Comparison of ENCODE assay signal across 26 cellular contexts in genomic region chr1:234694661-234695060, GRCh38.
"Had no signal": no experiment of that assay in that cellular context is flagged by ENCODE, and none has a peak within 500 bp of the region (broad histone marks: within the 10 kb centered on the region; RNA-seq: fewer than 3 reads in every experiment).

No MANE protein-coding gene starts in this region.

- FAIRE-seq: colon, RCC 7860 had no signal

- H3K9me3 Mint-ChIP-seq: activated B cell treated with CpG ODN at 0.5 μM for 24 hours; activated T-helper 2 cell treated with anti-CD3 and anti-CD28 coated beads, Interferon-gamma antibody, Interleukin-2, Interleukin-4, amounts not matched to agents 10 μg/mL and 5 μg/mL and 100 μg/mL, durations not matched to agents 14 hours and 24 hours and 36 hours; brain; central memory CD8-positive, alpha-beta T cell had no signal

- H3K9me3 ChIP-seq: ascending aorta, SJSA1 had no signal

- H3K27ac Mint-ChIP-seq: activated B cell treated with CpG ODN at 0.5 μM for 24 hours; activated CD4-positive, alpha-beta T cell treated with anti-CD3 and anti-CD28 coated beads, Interleukin-2, amount 10 ng/mL, durations not matched to agents 24 days and 14 days; activated T-helper 2 cell treated with anti-CD3 and anti-CD28 coated beads, Interferon-gamma antibody, Interleukin-2, Interleukin-4, amounts not matched to agents 10 μg/mL and 5 μg/mL and 100 μg/mL, durations not matched to agents 14 hours and 24 hours and 36 hours had no signal

- H3K4me3 Mint-ChIP-seq: activated B cell treated with CpG ODN at 0.5 μM for 24 hours; activated CD4-positive, alpha-beta T cell treated with anti-CD3 and anti-CD28 coated beads, Interleukin-2, amount 10 ng/mL, durations not matched to agents 24 days and 14 days; brain; central memory CD8-positive, alpha-beta T cell; T-helper 17 cell had no signal

- H3K27ac ChIP-seq: ascending aorta, SJSA1 had no signal

- H3K27me3 Mint-ChIP-seq: activated B cell treated with CpG ODN at 0.5 μM for 24 hours; activated CD4-positive, alpha-beta T cell treated with anti-CD3 and anti-CD28 coated beads, Interleukin-2, amount 10 ng/mL, durations not matched to agents 24 days and 14 days; brain; central memory CD8-positive, alpha-beta T cell; T-helper 17 cell had no signal

- H3K4me3 ChIP-seq: ascending aorta, SJSA1 had no signal

- H3K4me1 Mint-ChIP-seq: central memory CD8-positive, alpha-beta T cell; T-helper 17 cell had no signal

- H3K27me3 ChIP-seq: ascending aorta, SJSA1 had no signal

- H3K4me1 ChIP-seq: ascending aorta had no signal

- H3K36me3 Mint-ChIP-seq: brain had no signal

- ATAC-seq: T-helper 17 cell had no signal

- H3K36me3 ChIP-seq: ascending aorta, SJSA1 had no signal

- DNase-seq: activated B cell treated with CpG ODN at 0.5 μM for 24 hours; activated CD4-positive, alpha-beta T cell treated with anti-CD3 and anti-CD28 coated beads for 1 hour; activated CD4-positive, alpha-beta T cell treated with anti-CD3 and anti-CD28 coated beads, Interleukin-2, amount 10 ng/mL, durations not matched to agents 24 days and 14 days; activated CD4-positive, alpha-beta T cell treated with anti-CD3 and anti-CD28 coated beads, Interleukin-2, amount 50 U/mL, for 48 hours; activated gamma-delta T cell treated with Interleukin-2 at 50 U/mL for 16 hours; activated naive CD4-positive, alpha-beta T cell treated with anti-CD3 and anti-CD28 coated beads, Interleukin-2, amount 50 U/mL, for 16 hours; activated T-cell treated with anti-CD3 and anti-CD28 coated beads for 4 hours; activated T-cell treated with anti-CD3 and anti-CD28 coated beads, Interleukin-2, amount 50 U/mL, for 48 hours; amniotic stem cell; KG1; NCI-H1048; NCI-H146; NCI-H187 treated with DMSO at 0.1 percent for 48 hours; NCI-H2081 treated with DMSO at 0.1 percent for 48 hours; NCI-H446 treated with DMSO at 0.1 percent for 48 hours; NCI-H526 treated with DMSO at 0.1 percent for 48 hours; SHP77; T-helper 17 cell; T-helper 9 cell had no signal
